8 cellular contexts compared by ENCODE assay signal in genomic region chr5:95808686-95809413, GRCh38. TPM values are rescaled to one million over a fixed set of nuclear protein-coding genes. Genes with fewer than 3 reads are reported as not detected.
DNase-seq lines count a peak whose midpoint lies in the region; ATAC-seq and TF ChIP-seq lines count a peak whose summit lies in the region.

No MANE protein-coding gene starts in this region.

- H3K27me3 ChIP-seq in PC-3 (ENCODE audit: low read length) (no peaks in the 10 kb centered on the region), right cardiac atrium (ENCODE audit: control insufficient read depth, insufficient read depth) (no peaks in the 10 kb centered on the region)

- H3K4me2 ChIP-seq in PC-3 (ENCODE audit: low read length) = no peak overlapping the region

- TF ChIP-seq CTCF in PC-3 (conservative IDR thresholded peaks at IDR 0.05; ENCODE audit: low read depth, low read length) = no peak

- H4K20me1 ChIP-seq in PC-3 (ENCODE audit: low read length) = no peaks in the 10 kb centered on the region

- no peaks in the 10 kb centered on the region for H3K79me2 ChIP-seq in PC-3 (ENCODE audit: low read length)

- H3K9ac ChIP-seq in PC-3 (ENCODE audit: low read length) = no peak overlapping the region

- peak; percentile 28 for TF ChIP-seq POLR2A in GM18526 (IDR thresholded peaks at IDR 0.05; ENCODE audit: extremely low read depth, insufficient read length)

- H3K4me3 ChIP-seq in PC-3 (ENCODE audit: low read length) (no peak overlapping the region), right cardiac atrium (ENCODE audit: low read length) (peak overlapping the region; percentile 4)

- peak overlapping the region; percentile 5; the same call in 1 of the 2 replicates for H3K27ac ChIP-seq in PC-3 (ENCODE audit: low read length)
- peak overlapping the region; percentile 79 for H3K27ac ChIP-seq in right cardiac atrium (ENCODE audit: low read length)

- CTCF ChIA-PET in PC-3 (lab: Charles Lee) = no interaction called here
- CTCF ChIA-PET in activated naive CD4-positive, alpha-beta T cell treated with anti-CD3 and anti-CD28 coated beads for 36 hours (lab: Charles Lee) = interaction anchor here (0.9 to 3.8 kb wide), 12 partner anchors 13 to 41 kb away, joined by 3 to 33 read pairs (median 4); partner anchors contain the start of gene GLRX

- H3K9me2 ChIP-seq in PC-3 (replicated peaks; ENCODE audit: low read length) = no peaks in the 10 kb centered on the region

- H3K9me3 ChIP-seq in PC-3 (ENCODE audit: low read length) = no peaks in the 10 kb centered on the region
- H3K9me3 ChIP-seq in right cardiac atrium (ENCODE audit: control insufficient read depth, low read length) = no peaks in the 10 kb centered on the region

- WGBS in right cardiac atrium = 18% methylated on average over 10 of the region's 10 CpGs

- H3K4me3 Mint-ChIP-seq in activated naive CD4-positive, alpha-beta T cell treated with anti-CD3 and anti-CD28 coated beads for 36 hours = peak overlapping the region; percentile 57

- intact Hi-C loops in PC-3 (cut with micrococcal nuclease) (no loop called here), right cardiac atrium (cut with DNase I) (no loop called here)
- intact Hi-C loops in activated naive CD4-positive, alpha-beta T cell treated with anti-CD3 and anti-CD28 coated beads for 36 hours (cut with micrococcal nuclease) = loop anchor here (1.0 kb wide), 9 partner anchors 9 to 255 kb away; partner anchors contain the start of genes GLRX, RFESD and SKIC3

- no peak for DNase-seq in PC-3
- DNase-seq in activated naive CD4-positive, alpha-beta T cell treated with anti-CD3 and anti-CD28 coated beads for 36 hours = peak; percentile 92
- DNase-seq in right cardiac atrium = peak; percentile 86 to 92 (median 91)
- peak; percentile 72 for DNase-seq in stimulated activated CD4-positive, alpha-beta T cell treated with anti-CD3 and anti-CD28 coated beads, Interleukin-4, amount 100 ng/mL, for 1 hour
- DNase-seq in HT-29 (ENCODE audit: low spot score) = no peak
- no peak for DNase-seq in middle frontal gyrus (ENCODE audit: extremely low spot score, low spot score)

- BruUV-seq in PC-3 (replicated peaks; lab: Mats Ljungman, UMichigan) = no TSS peak

- peak overlapping the region; percentile 81 for H3K27ac Mint-ChIP-seq in activated naive CD4-positive, alpha-beta T cell treated with anti-CD3 and anti-CD28 coated beads for 36 hours

- H3K4me1 ChIP-seq in PC-3 (ENCODE audit: insufficient read depth, low read length) (peaks cover 21% of the 10 kb centered on the region), right cardiac atrium (ENCODE audit: control insufficient read depth, insufficient read depth, low read length) (peaks cover 10% of the 10 kb centered on the region)

- ATAC-seq in HG02852 (IDR thresholded peaks at IDR 0.05; ENCODE audit: unreplicated experiment) (peak; percentile 99), PC-3 (no peak), right cardiac atrium (peak; percentile 91 to 96)

- no peaks in the 10 kb centered on the region for H3K9me3 Mint-ChIP-seq in activated naive CD4-positive, alpha-beta T cell treated with anti-CD3 and anti-CD28 coated beads for 36 hours

- H3K36me3 Mint-ChIP-seq in activated naive CD4-positive, alpha-beta T cell treated with anti-CD3 and anti-CD28 coated beads for 36 hours (ENCODE audit: low read depth) = peaks cover 5% of the 10 kb centered on the region

- H2AFZ ChIP-seq in PC-3 (ENCODE audit: low read length) = no peak overlapping the region

- H3K27me3 Mint-ChIP-seq in activated naive CD4-positive, alpha-beta T cell treated with anti-CD3 and anti-CD28 coated beads for 36 hours (ENCODE audit: low read depth) = no peaks in the 10 kb centered on the region

- no peaks in the 10 kb centered on the region for H3F3A ChIP-seq in PC-3 (ENCODE audit: low read length, unreplicated experiment)

- POLR2A ChIA-PET in PC-3 (lab: Charles Lee; ENCODE audit: unreplicated experiment) = interaction anchor here (0.6 to 1.2 kb wide), 2 partner anchors 14 to 252 kb away, joined by 3 read pairs; partner anchors contain the start of gene GLRX

- H3K4me1 Mint-ChIP-seq in activated naive CD4-positive, alpha-beta T cell treated with anti-CD3 and anti-CD28 coated beads for 36 hours (ENCODE audit: low read depth) = peaks cover 55% of the 10 kb centered on the region

- no peaks in the 10 kb centered on the region for H3K36me3 ChIP-seq in PC-3 (ENCODE audit: low read depth, low read length)

RNA-seq across cellular contexts. Expression of gene GLRX, which starts 13.7 kb away (rescaled TPM):
- total RNA-seq in PC-3 (2014; rRNA removed) = 24.6 and 27.4 TPM in 2 replicates
- 10 to 100 TPM; 50.4 to 51.1 TPM for total RNA-seq in activated naive CD4-positive, alpha-beta T cell treated with anti-CD3 and anti-CD28 coated beads for 36 hours
- total RNA-seq in right cardiac atrium = 10 to 100 TPM; 70.2 to 85.2 (median 79.4) TPM
- 192 TPM for polyA plus RNA-seq in right cardiac atrium
- total RNA-seq in HT-29 (2014; rRNA removed; shearing (Covaris generic)) = 6.5 and 7.0 TPM in 2 replicates

Comparison
In these comparisons a context has a peak if more than half of its experiments do, and no peak if none do; other contexts are left out.
1. DNase-seq: peak in activated naive CD4-positive, alpha-beta T cell treated with anti-CD3 and anti-CD28 coated beads for 36 hours (single experiment), right cardiac atrium (3 of 3) and stimulated activated CD4-positive, alpha-beta T cell treated with anti-CD3 and anti-CD28 coated beads, Interleukin-4, amount 100 ng/mL, for 1 hour (single experiment); none in PC-3 (single experiment), HT-29 (single experiment) and middle frontal gyrus (single experiment).